21 cellular contexts compared by ENCODE assay signal in genomic region chr9:38486056-38486455, GRCh38.
DNase-seq lines count a peak whose midpoint lies in the region; ATAC-seq and TF ChIP-seq lines count a peak whose summit lies in the region.
"Had no signal": no experiment of that assay in that cellular context is flagged by ENCODE, and none has a peak within 500 bp of the region (broad histone marks: within the 10 kb centered on the region; RNA-seq: fewer than 3 reads in every experiment).

No MANE protein-coding gene starts in this region.

- no peak overlapping the region for H2AFZ ChIP-seq in GM23338
- H2AFZ ChIP-seq: GM23248 had no signal

- H3K4me1 Mint-ChIP-seq in GM23338 (peaks cover 49% of the 10 kb centered on the region), neural crest cell (peaks cover 29% of the 10 kb centered on the region)
- H3K4me1 Mint-ChIP-seq: CD4-positive, CD25-positive, alpha-beta regulatory T cell had no signal

- H3K36me3 Mint-ChIP-seq in GM23338 (ENCODE audit: low read depth) (no peaks in the 10 kb centered on the region), neural crest cell (ENCODE audit: low read depth) (no peaks in the 10 kb centered on the region)
- H3K36me3 Mint-ChIP-seq: CD4-positive, CD25-positive, alpha-beta regulatory T cell had no signal

- H3K9me3 Mint-ChIP-seq in GM23338 (0 out of 3 replicates have a peak, but pooled peaks cover 2% of the 10 kb centered on the region), neural crest cell (no peaks in the 10 kb centered on the region)
- H3K9me3 Mint-ChIP-seq: CD4-positive, CD25-positive, alpha-beta regulatory T cell had no signal

- no peak for TF ChIP-seq CTCF in GM23338 (conservative IDR thresholded peaks at IDR 0.05; ENCODE audit: low read depth in 2 of 2)
- no peak for TF ChIP-seq CTCF in neural crest cell (conservative IDR thresholded peaks at IDR 0.05)
- no peak for TF ChIP-seq CTCF in BE2C (IDR thresholded peaks at IDR 0.05; ENCODE audit: low read depth, low read length)

- H3K27me3 Mint-ChIP-seq in GM23338 (ENCODE audit: insufficient read depth, low read depth, poor library complexity) (peaks cover 5% of the 10 kb centered on the region), neural crest cell (ENCODE audit: low read depth) (no peaks in the 10 kb centered on the region)

- H3K4me3 ChIP-seq in GM23338 (no peak overlapping the region), BE2C (ENCODE audit: low read depth, low read length) (no peak overlapping the region)
- H3K4me3 ChIP-seq: GM23248 had no signal

- peak; percentile 22 for DNase-seq in GM23338 (ENCODE audit: low spot score)
- peak; percentile 13 for DNase-seq in amniotic epithelial cell (ENCODE audit: low read depth)
- peak; percentile 6 for DNase-seq in kidney glomerular epithelial cell (lab: John Stamatoyannopoulos, UW)
- no peak for DNase-seq in neural crest cell (ENCODE audit: low read depth, low spot score)
- DNase-seq in ureter (ENCODE audit: low spot score), result no peak
- DNase-seq in BE2C, result no peak
- DNase-seq in SHP77 (lab: John Stamatoyannopoulos, UW), result no peak
- DNase-seq: CD4-positive, CD25-positive, alpha-beta regulatory T cell; COR-L47; DMS 273 treated with DMSO at 0.1 percent for 48 hours; DND-41; GM23248; KG1; MV-4-11; NCI-H187; NCI-H2107; NCI-H510A; NCI-H748 treated with DMSO at 0.1 percent for 48 hours had no signal

- ATAC-seq in GM23338, result peak; percentile 4; the same call in 2 of the 3 replicates
- no peak for ATAC-seq in GM21786 (IDR thresholded peaks at IDR 0.05; ENCODE audit: unreplicated experiment)
- ATAC-seq: Right ventricle myocardium inferior had no signal

- H3K9me3 ChIP-seq in BE2C, result no peaks in the 10 kb centered on the region

- H4K20me1 ChIP-seq in GM23338 (replicated peaks; ENCODE audit: insufficient read depth), result no peaks in the 10 kb centered on the region

- H3K4me1 ChIP-seq in GM23338 (ENCODE audit: insufficient read depth) (peaks cover 32% of the 10 kb centered on the region), BE2C (no peaks in the 10 kb centered on the region)

- H3K9me2 ChIP-seq in GM23338 (ENCODE audit: insufficient read depth), result no peaks in the 10 kb centered on the region

- peak overlapping the region; percentile 24; the same call in 1 of the 2 replicates for H3K4me2 ChIP-seq in GM23338

- H3F3A ChIP-seq in GM23338 (replicated peaks; ENCODE audit: low read depth), result peaks cover 9% of the 10 kb centered on the region; the same call in 1 of the 2 replicates

- H3K27me3 ChIP-seq in GM23338 (ENCODE audit: insufficient read depth), result no peaks in the 10 kb centered on the region
- H3K27me3 ChIP-seq in BE2C, result no peaks in the 10 kb centered on the region

- H3K4me3 Mint-ChIP-seq in GM23338 (peak overlapping the region; percentile 19; the same call in 1 of the 3 replicates), neural crest cell (peak overlapping the region; percentile 16)
- H3K4me3 Mint-ChIP-seq: CD4-positive, CD25-positive, alpha-beta regulatory T cell had no signal

- no peaks in the 10 kb centered on the region for H3K36me3 ChIP-seq in GM23338 (ENCODE audit: insufficient read depth)
- H3K36me3 ChIP-seq in BE2C, result no peaks in the 10 kb centered on the region

- no peaks in the 10 kb centered on the region for H3K79me2 ChIP-seq in GM23338 (replicated peaks; ENCODE audit: insufficient read depth)

- peak overlapping the region; percentile 88 for H3K27ac ChIP-seq in GM23338 (ENCODE audit: low read depth)
- H3K27ac ChIP-seq: 22Rv1, GM23248 had no signal

- H3K27ac Mint-ChIP-seq in GM23338, result peak overlapping the region; percentile 77
- H3K27ac Mint-ChIP-seq in neural crest cell (ENCODE audit: unreplicated experiment), result no peak overlapping the region
- H3K27ac Mint-ChIP-seq: CD4-positive, CD25-positive, alpha-beta regulatory T cell had no signal

TF ChIP-seq in GM23338, 12 proteins besides CTCF, POLR2A, EP300 and RAD21 (continues in another document):
- TF ChIP-seq REST (IDR thresholded peaks at IDR 0.05; ENCODE audit: unreplicated experiment) (no peak), ZNF331 (CRISPR knock-in tag; IDR thresholded peaks at IDR 0.05; ENCODE audit: low read depth) (no peak), NANOG (IDR thresholded peaks at IDR 0.05; ENCODE audit: borderline replicate concordance) (no peak), ZNF462 (CRISPR knock-in tag; IDR thresholded peaks at IDR 0.05) (no peak), JUNB (IDR thresholded peaks at IDR 0.05; ENCODE audit: unreplicated experiment) (no peak), ZNF114 (CRISPR knock-in tag; IDR thresholded peaks at IDR 0.05) (no peak), STAT1 (IDR thresholded peaks at IDR 0.05; ENCODE audit: unreplicated experiment) (no peak)

Comparison
In these comparisons a context has a peak if more than half of its experiments do, and no peak if none do; other contexts are left out.
1. DNase-seq: peak in GM23338 (single experiment), amniotic epithelial cell (single experiment) and kidney glomerular epithelial cell (single experiment); none in neural crest cell (single experiment), ureter (single experiment), BE2C (single experiment) and SHP77 (0 of 2).